Comparison of ENCODE assay signal across 8 cellular contexts in genomic region chr6:83192871-83193746, GRCh38. TPM values are rescaled to one million over a fixed set of nuclear protein-coding genes. Genes with fewer than 3 reads are reported as not detected.
DNase-seq lines count a peak whose midpoint lies in the region; ATAC-seq and TF ChIP-seq lines count a peak whose summit lies in the region.

Gene PGM3 (minus strand): TSS chr6:83193265. CDS start chr6:83191012, 2,253 bp downstream.
Gene RWDD2A (plus strand): TSS chr6:83193357. CDS start chr6:83194452, 1,095 bp downstream.

- peak within 1 kb of the TSS; percentile 77 for H3K9ac ChIP-seq in Karpas-422 (ENCODE audit: low read length)

- H3K4me3 Mint-ChIP-seq in GM23338 (peak within 1 kb of the TSS; percentile 98), nephron (peak within 1 kb of the TSS; percentile 94 to 100 (median 98))

- H3K9me2 ChIP-seq in GM23338 (ENCODE audit: insufficient read depth) (no peaks in the 10 kb centered on the region), Karpas-422 (replicated peaks; ENCODE audit: insufficient read depth, low read length) (no peaks in the 10 kb centered on the region)

- peak within 1 kb of the TSS; percentile 90 for H3K4me2 ChIP-seq in GM23338
- peak within 1 kb of the TSS; percentile 69 for H3K4me2 ChIP-seq in Karpas-422 (ENCODE audit: low read depth, low read length, poor library complexity, severe bottlenecking)

- TF ChIP-seq CTCF in GM23338 (conservative IDR thresholded peaks at IDR 0.05; ENCODE audit: low read depth in 2 of 2) = no peak
- TF ChIP-seq CTCF in RWPE2 (IDR thresholded peaks at IDR 0.05; ENCODE audit: poor library complexity, severe bottlenecking) = no peak
- no peak for TF ChIP-seq CTCF in fibroblast of pulmonary artery (IDR thresholded peaks at IDR 0.05; ENCODE audit: low read length, missing control alignments)
- no peak for TF ChIP-seq CTCF in nephron (IDR thresholded peaks at IDR 0.05; ENCODE audit: unreplicated experiment in 3 of 3)

- H3K36me3 ChIP-seq in GM23338 (ENCODE audit: insufficient read depth) (peaks cover 21% of the 10 kb centered on the region), Karpas-422 (ENCODE audit: insufficient read depth, low read length) (peaks cover 11% of the 10 kb centered on the region), RWPE2 (ENCODE audit: low read depth) (peaks cover 47% of the 10 kb centered on the region)

- H3K4me1 Mint-ChIP-seq in GM23338 (peaks cover 16% of the 10 kb centered on the region; the same call in 2 of the 3 replicates), nephron (peaks cover 31% of the 10 kb centered on the region)

- H4K20me1 ChIP-seq in GM23338 (replicated peaks; ENCODE audit: insufficient read depth) = peaks cover 21% of the 10 kb centered on the region
- no peaks in the 10 kb centered on the region for H4K20me1 ChIP-seq in Karpas-422 (ENCODE audit: insufficient read depth, low read depth, low read length)

- peaks cover 10% of the 10 kb centered on the region for H3K27me3 Mint-ChIP-seq in GM23338 (ENCODE audit: insufficient read depth, low read depth, poor library complexity)
- no peaks in the 10 kb centered on the region for H3K27me3 Mint-ChIP-seq in nephron (ENCODE audit: low read depth)

- H3K36me3 Mint-ChIP-seq in GM23338 (ENCODE audit: low read depth) = peaks cover 21% of the 10 kb centered on the region
- peaks cover 26% of the 10 kb centered on the region for H3K36me3 Mint-ChIP-seq in nephron (ENCODE audit: low read depth)

- H3F3A ChIP-seq in GM23338 (replicated peaks; ENCODE audit: low read depth) = no peaks in the 10 kb centered on the region

- H3K9me3 Mint-ChIP-seq in GM23338 = no peaks in the 10 kb centered on the region
- H3K9me3 Mint-ChIP-seq in nephron = no peaks in the 10 kb centered on the region

- H3K4me3 ChIP-seq in GM23338 (peak within 1 kb of the TSS; percentile 96), Karpas-422 (ENCODE audit: low read length) (peak within 1 kb of the TSS; percentile 82), RWPE2 (ENCODE audit: severe bottlenecking) (peak within 1 kb of the TSS; percentile 89), fibroblast of pulmonary artery (replicated peaks; ENCODE audit: low read depth, low read length) (peak within 1 kb of the TSS; percentile 87)

- no peaks in the 10 kb centered on the region for H3K9me3 ChIP-seq in Karpas-422 (ENCODE audit: low read length)
- no peaks in the 10 kb centered on the region for H3K9me3 ChIP-seq in RWPE2 (ENCODE audit: severe bottlenecking)

- ATAC-seq in GM23338 (peak; percentile 90), RWPE2 (ENCODE audit: low read depth) (peak; percentile 93)
- ATAC-seq in stimulated activated naive CD8-positive, alpha-beta T cell treated with anti-CD3 and anti-CD28 coated beads, Interleukin-15, Interleukin-2, amounts not matched to agents 100 U/mL and 50 U/mL, for 24 hours = peak; percentile 98

- H3K79me2 ChIP-seq in GM23338 (replicated peaks; ENCODE audit: insufficient read depth) (peaks cover 44% of the 10 kb centered on the region), Karpas-422 (ENCODE audit: low read length) (peaks cover 45% of the 10 kb centered on the region)

- H3K4me1 ChIP-seq in GM23338 (ENCODE audit: insufficient read depth) (peaks cover 4% of the 10 kb centered on the region), Karpas-422 (ENCODE audit: low read length) (peaks cover 20% of the 10 kb centered on the region), RWPE2 (ENCODE audit: insufficient read depth, poor library complexity, severe bottlenecking) (peaks cover under 1% of the 10 kb centered on the region)

- peak within 1 kb of the TSS; percentile 94 for H3K27ac Mint-ChIP-seq in GM23338
- peak within 1 kb of the TSS; percentile 90 to 95 (median 95) for H3K27ac Mint-ChIP-seq in nephron

- H3K27me3 ChIP-seq in GM23338 (ENCODE audit: insufficient read depth) = no peaks in the 10 kb centered on the region
- no peaks in the 10 kb centered on the region for H3K27me3 ChIP-seq in Karpas-422 (ENCODE audit: low read length)
- no peaks in the 10 kb centered on the region for H3K27me3 ChIP-seq in RWPE2 (ENCODE audit: insufficient read depth, poor library complexity, severe bottlenecking)

- peak within 1 kb of the TSS; percentile 81 for H3K27ac ChIP-seq in GM23338 (ENCODE audit: low read depth)
- no peak within 1 kb of the TSS for H3K27ac ChIP-seq in Karpas-422 (ENCODE audit: low read length)
- peak within 1 kb of the TSS; percentile 30 for H3K27ac ChIP-seq in RWPE2 (ENCODE audit: poor library complexity, severe bottlenecking)

- H2AFZ ChIP-seq in GM23338 (peak within 1 kb of the TSS; percentile 96), Karpas-422 (ENCODE audit: low read length) (peak within 1 kb of the TSS; percentile 96)

- DNase-seq in EL = peak; percentile 90
- DNase-seq in GM23338 (ENCODE audit: low spot score) = peak; percentile 93
- DNase-seq in Karpas-422 = peak; percentile 96
- DNase-seq in RWPE2 (ENCODE audit: low spot score) = peak; percentile 88
- peak; percentile 84 for DNase-seq in activated effector memory CD4-positive, alpha-beta T cell treated with Interleukin-2 at 50 U/mL for 16 hours
- DNase-seq in fibroblast of pulmonary artery (ENCODE audit: low read depth) = peak; percentile 86
- peak; percentile 90 for DNase-seq in stimulated activated naive CD8-positive, alpha-beta T cell treated with anti-CD3 and anti-CD28 coated beads, Interleukin-15, Interleukin-2, amounts not matched to agents 100 U/mL and 50 U/mL, for 24 hours

TF ChIP-seq in GM23338, 12 proteins besides CTCF, POLR2A, EP300 and RAD21:
- peak; percentile 96 for TF ChIP-seq POLR2AphosphoS5 (IDR thresholded peaks at IDR 0.05; ENCODE audit: low read depth)
- no peak for TF ChIP-seq ZNF331 (CRISPR knock-in tag; IDR thresholded peaks at IDR 0.05; ENCODE audit: low read depth)

RNA-seq across cellular contexts. Expression of gene PGM3, which starts in this region (rescaled TPM):
- total RNA-seq in GM23338 (2014; rRNA removed; shearing (Covaris generic)) = 35.3 and 36.3 TPM in 2 replicates
- polyA plus RNA-seq in GM23338 (2016; fragmentation: Nextera tagmentation; extraction: Ambion mirVana) = 21.8 and 23.8 TPM in 2 replicates
- total RNA-seq in Karpas-422 (2014; rRNA removed; shearing (Covaris generic); ENCODE audit: low replicate concordance) = 10.6 and 28.0 TPM in 2 replicates

RNA-seq across cellular contexts. Expression of gene RWDD2A, which starts in this region (rescaled TPM):
- total RNA-seq in GM23338 (2014; rRNA removed; shearing (Covaris generic)) = 2.6 and 3.1 TPM in 2 replicates
- polyA plus RNA-seq in GM23338 (2016; fragmentation: Nextera tagmentation; extraction: Ambion mirVana) = 2.4 and 3.7 TPM in 2 replicates
- total RNA-seq in Karpas-422 (2014; rRNA removed; shearing (Covaris generic); ENCODE audit: low replicate concordance) = 1.9 and 2.0 TPM in 2 replicates
